28 cellular contexts compared by ENCODE assay signal in the genomic region with DNA sequence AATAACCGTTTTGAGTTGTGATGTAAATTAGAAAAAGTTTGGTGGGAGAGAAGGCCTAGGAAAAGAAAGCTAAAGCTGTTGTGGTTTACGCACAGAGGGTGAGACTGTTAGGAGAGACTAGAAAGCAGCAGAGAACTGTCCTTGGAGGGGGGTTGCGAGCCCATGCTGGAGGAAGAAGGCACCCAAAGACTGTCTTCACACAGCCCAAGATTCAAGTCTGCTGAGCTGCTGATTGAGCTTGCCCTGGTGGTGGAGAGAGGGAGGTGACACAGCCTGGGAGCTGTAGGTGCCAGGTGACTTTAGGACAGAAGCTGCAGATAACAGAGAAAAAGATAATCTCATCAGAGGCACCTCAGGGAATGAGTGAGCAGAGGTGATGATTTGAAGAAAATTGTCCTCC. TPM values are rescaled to one million over a fixed set of nuclear protein-coding genes. Genes with fewer than 3 reads are reported as not detected.
A peak's percentile ranks its signal among the peaks of the same experiment; 100 is the strongest.
DNase-seq lines count a peak whose midpoint lies in the region; ATAC-seq and TF ChIP-seq lines count a peak whose summit lies in the region.
"Had no signal": no experiment of that assay in that cellular context is flagged by ENCODE, and none has a peak within 500 bp of the region (broad histone marks: within the 10 kb centered on the region; RNA-seq: fewer than 3 reads in every experiment).

No MANE protein-coding gene starts in this region.

- WGBS in thyroid gland, 2 donors = 88 to 91% methylated on average over 3 of the region's 3 CpGs

- H3K27ac ChIP-seq in thyroid gland = no peak overlapping the region
- H3K27ac ChIP-seq: breast epithelium, HL-60, parathyroid adenoma, sigmoid colon, upper lobe of left lung had no signal

- intact Hi-C loops in dendritic cell treated with granulocyte-macrophage colony-stimulating factor and Interleukin-4, amounts not matched to agents 40 ng/mL and 50 ng/mL, for 4 days (cut with micrococcal nuclease) = no loop called here
- intact Hi-C loops in thyroid gland (cut with DNase I) = no loop called here

- no peak for DNase-seq in GM12864 (ENCODE audit: low read depth)
- peak; percentile 19 for DNase-seq in Jurkat, Clone E6-1 (ENCODE audit: low read depth, low spot score)
- no peak for DNase-seq in progenitor cell of endocrine pancreas (ENCODE audit: low spot score, unreplicated experiment)
- no peak for DNase-seq in thyroid gland
- DNase-seq: activated CD4-positive, alpha-beta T cell treated with anti-CD3 and anti-CD28 coated beads, Interleukin-2, amount 50 U/mL, for 48 hours; activated CD8-positive, alpha-beta memory T cell treated with anti-CD3 and anti-CD28 coated beads, Interleukin-2, amount 50 U/mL, for 48 hours; effector CD4-positive, alpha-beta T cell; foreskin melanocyte; NCI-H1694 treated with DMSO at 0.1 percent for 48 hours; NCI-H510A; SHP77; sigmoid colon; stimulated activated CD4-positive, alpha-beta T cell treated with anti-CD3 and anti-CD28 coated beads, Interleukin-4, amount 100 ng/mL, for 24 hours; T-helper 9 cell; upper lobe of left lung had no signal

- peak overlapping the region; percentile 13 for H3K27ac Mint-ChIP-seq in dendritic cell treated with granulocyte-macrophage colony-stimulating factor and Interleukin-4, amounts not matched to agents 40 ng/mL and 50 ng/mL, for 4 days
- no peak overlapping the region for H3K27ac Mint-ChIP-seq in progenitor cell of endocrine pancreas
- H3K27ac Mint-ChIP-seq: activated naive CD4-positive, alpha-beta T cell treated with anti-CD3 and anti-CD28 coated beads, Interleukin-2, amount 50 U/mL, for 72 hours; activated T-helper 17 cell treated with anti-CD3 and anti-CD28 coated beads, Interleukin-2, amount 50 U/mL, for 72 hours; stimulated activated effector memory CD8-positive, alpha-beta T cell treated with anti-CD3 and anti-CD28 coated beads, Interleukin-12 subunit alpha, Interleukin-12 subunit beta, amount 100 ng/mL, for 72 hours had no signal

- H3K4me1 ChIP-seq in thyroid gland = no peaks in the 10 kb centered on the region
- H3K4me1 ChIP-seq: breast epithelium, parathyroid adenoma, sigmoid colon had no signal

- peaks cover 31% of the 10 kb centered on the region for H3K4me1 Mint-ChIP-seq in dendritic cell treated with granulocyte-macrophage colony-stimulating factor and Interleukin-4, amounts not matched to agents 40 ng/mL and 50 ng/mL, for 4 days (ENCODE audit: low read depth)
- peaks cover 1% of the 10 kb centered on the region for H3K4me1 Mint-ChIP-seq in progenitor cell of endocrine pancreas (ENCODE audit: low read depth)
- H3K4me1 Mint-ChIP-seq: activated T-helper 17 cell treated with anti-CD3 and anti-CD28 coated beads, Interleukin-2, amount 50 U/mL, for 72 hours; stimulated activated effector memory CD8-positive, alpha-beta T cell treated with anti-CD3 and anti-CD28 coated beads, Interleukin-12 subunit alpha, Interleukin-12 subunit beta, amount 100 ng/mL, for 72 hours had no signal

- ATAC-seq in SK-N-SH treated with all-trans-retinoic acid at 6 μM for 48 hours = no peak
- no peak for ATAC-seq in HG03280 (IDR thresholded peaks at IDR 0.05; ENCODE audit: unreplicated experiment)
- ATAC-seq: activated naive CD4-positive, alpha-beta T cell treated with anti-CD3 and anti-CD28 coated beads, Interleukin-2, amount 50 U/mL, for 72 hours; activated T-helper 17 cell treated with anti-CD3 and anti-CD28 coated beads, Interleukin-2, amount 50 U/mL, for 72 hours; esophagus mucosa; stimulated activated effector memory CD8-positive, alpha-beta T cell treated with anti-CD3 and anti-CD28 coated beads, Interleukin-12 subunit alpha, Interleukin-12 subunit beta, amount 100 ng/mL, for 72 hours had no signal

- TF ChIP-seq CTCF in GM12864 (IDR thresholded peaks at IDR 0.05; ENCODE audit: low read depth, low read length, missing control alignments) (peak; percentile 7), progenitor cell of endocrine pancreas (IDR thresholded peaks at IDR 0.05; ENCODE audit: unreplicated experiment) (peak; percentile 24), thyroid gland (IDR thresholded peaks at IDR 0.05) (no peak)

- H3K4me3 Mint-ChIP-seq in dendritic cell treated with granulocyte-macrophage colony-stimulating factor and Interleukin-4, amounts not matched to agents 40 ng/mL and 50 ng/mL, for 4 days = no peak overlapping the region
- no peak overlapping the region for H3K4me3 Mint-ChIP-seq in progenitor cell of endocrine pancreas (ENCODE audit: low read depth)
- H3K4me3 Mint-ChIP-seq: activated T-helper 17 cell treated with anti-CD3 and anti-CD28 coated beads, Interleukin-2, amount 50 U/mL, for 72 hours; CD14-positive monocyte; stimulated activated effector memory CD8-positive, alpha-beta T cell treated with anti-CD3 and anti-CD28 coated beads, Interleukin-12 subunit alpha, Interleukin-12 subunit beta, amount 100 ng/mL, for 72 hours had no signal

- H3K4me3 ChIP-seq in GM12864 (ENCODE audit: low read depth, low read length) (no peak overlapping the region), thyroid gland (replicated peaks in 1 of 3) (no peak overlapping the region)
- H3K4me3 ChIP-seq in Jurkat, Clone E6-1 (ENCODE audit: low read length) = no peak overlapping the region
- H3K4me3 ChIP-seq: breast epithelium, lung, sigmoid colon, upper lobe of left lung had no signal

- no peaks in the 10 kb centered on the region for H3K27me3 ChIP-seq in thyroid gland
- H3K27me3 ChIP-seq: breast epithelium, sigmoid colon, upper lobe of left lung had no signal

- H3K9me3 ChIP-seq in thyroid gland = no peaks in the 10 kb centered on the region
- H3K9me3 ChIP-seq: breast epithelium, sigmoid colon, upper lobe of left lung had no signal

- H3K27me3 Mint-ChIP-seq in dendritic cell treated with granulocyte-macrophage colony-stimulating factor and Interleukin-4, amounts not matched to agents 40 ng/mL and 50 ng/mL, for 4 days = peaks cover 7% of the 10 kb centered on the region
- peaks cover 28% of the 10 kb centered on the region for H3K27me3 Mint-ChIP-seq in progenitor cell of endocrine pancreas

- no peaks in the 10 kb centered on the region for H3K9me3 Mint-ChIP-seq in dendritic cell treated with granulocyte-macrophage colony-stimulating factor and Interleukin-4, amounts not matched to agents 40 ng/mL and 50 ng/mL, for 4 days
- H3K9me3 Mint-ChIP-seq in progenitor cell of endocrine pancreas (ENCODE audit: low read depth) = no peaks in the 10 kb centered on the region
- H3K9me3 Mint-ChIP-seq: activated naive CD4-positive, alpha-beta T cell treated with anti-CD3 and anti-CD28 coated beads, Interleukin-2, amount 50 U/mL, for 72 hours; activated T-helper 17 cell treated with anti-CD3 and anti-CD28 coated beads, Interleukin-2, amount 50 U/mL, for 72 hours; CD14-positive monocyte; stimulated activated effector memory CD8-positive, alpha-beta T cell treated with anti-CD3 and anti-CD28 coated beads, Interleukin-12 subunit alpha, Interleukin-12 subunit beta, amount 100 ng/mL, for 72 hours had no signal

- TF ChIP-seq POLR2A in thyroid gland (IDR thresholded peaks at IDR 0.05) = no peak

- no peaks in the 10 kb centered on the region for H3K36me3 Mint-ChIP-seq in dendritic cell treated with granulocyte-macrophage colony-stimulating factor and Interleukin-4, amounts not matched to agents 40 ng/mL and 50 ng/mL, for 4 days (ENCODE audit: low read depth)
- H3K36me3 Mint-ChIP-seq in progenitor cell of endocrine pancreas (ENCODE audit: insufficient read depth) = no peaks in the 10 kb centered on the region
- H3K36me3 Mint-ChIP-seq: activated naive CD4-positive, alpha-beta T cell treated with anti-CD3 and anti-CD28 coated beads, Interleukin-2, amount 50 U/mL, for 72 hours; CD14-positive monocyte; stimulated activated effector memory CD8-positive, alpha-beta T cell treated with anti-CD3 and anti-CD28 coated beads, Interleukin-12 subunit alpha, Interleukin-12 subunit beta, amount 100 ng/mL, for 72 hours had no signal

- H3K36me3 ChIP-seq in thyroid gland = no peaks in the 10 kb centered on the region
- H3K36me3 ChIP-seq: breast epithelium, sigmoid colon, upper lobe of left lung had no signal

TF ChIP-seq in SK-N-SH treated with all-trans-retinoic acid at 6 μM for 48 hours, 23 proteins besides CTCF, POLR2A, EP300 and RAD21:
- TF ChIP-seq TCF4 (CRISPR knock-in tag; IDR thresholded peaks at IDR 0.05; ENCODE audit: borderline replicate concordance) (no peak), ARNTL (CRISPR knock-in tag; IDR thresholded peaks at IDR 0.05; ENCODE audit: borderline replicate concordance, low read depth) (no peak), ZNF8 (CRISPR knock-in tag; IDR thresholded peaks at IDR 0.05) (no peak)
- TF ChIP-seq, protein P1, sequence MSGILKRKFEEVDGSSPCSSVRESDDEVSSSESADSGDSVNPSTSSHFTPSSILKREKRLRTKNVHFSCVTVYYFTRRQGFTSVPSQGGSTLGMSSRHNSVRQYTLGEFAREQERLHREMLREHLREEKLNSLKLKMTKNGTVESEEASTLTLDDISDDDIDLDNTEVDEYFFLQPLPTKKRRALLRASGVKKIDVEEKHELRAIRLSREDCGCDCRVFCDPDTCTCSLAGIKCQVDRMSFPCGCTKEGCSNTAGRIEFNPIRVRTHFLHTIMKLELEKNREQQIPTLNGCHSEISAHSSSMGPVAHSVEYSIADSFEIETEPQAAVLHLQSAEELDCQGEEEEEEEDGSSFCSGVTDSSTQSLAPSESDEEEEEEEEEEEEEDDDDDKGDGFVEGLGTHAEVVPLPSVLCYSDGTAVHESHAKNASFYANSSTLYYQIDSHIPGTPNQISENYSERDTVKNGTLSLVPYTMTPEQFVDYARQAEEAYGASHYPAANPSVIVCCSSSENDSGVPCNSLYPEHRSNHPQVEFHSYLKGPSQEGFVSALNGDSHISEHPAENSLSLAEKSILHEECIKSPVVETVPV (CRISPR knock-in tag; IDR thresholded peaks at IDR 0.05) = no peak

RNA-seq across cellular contexts. Expression of gene TLR5, which starts 18.3 kb away (rescaled TPM):
- 1.5 TPM for polyA plus RNA-seq in Jurkat, Clone E6-1 (2012; ENCODE audit: insufficient read depth, insufficient read length)
- total RNA-seq in progenitor cell of endocrine pancreas = 3.2 and 3.9 TPM in 2 replicates
- 10 to 100 TPM in 1 of 4 donors, 1 to 10 TPM in 3; 3.3 to 11.6 (median 6.7) TPM for total RNA-seq in thyroid gland
- polyA plus RNA-seq: neural cell had no signal

Comparison
In these comparisons a context has a peak if more than half of its experiments do, and no peak if none do; other contexts are left out.
1. CTCF ChIP-seq: peak in GM12864 (single experiment) and progenitor cell of endocrine pancreas (single experiment); none in thyroid gland (0 of 6).